Comparison of ENCODE assay signal across 20 cellular contexts in the genomic region with DNA sequence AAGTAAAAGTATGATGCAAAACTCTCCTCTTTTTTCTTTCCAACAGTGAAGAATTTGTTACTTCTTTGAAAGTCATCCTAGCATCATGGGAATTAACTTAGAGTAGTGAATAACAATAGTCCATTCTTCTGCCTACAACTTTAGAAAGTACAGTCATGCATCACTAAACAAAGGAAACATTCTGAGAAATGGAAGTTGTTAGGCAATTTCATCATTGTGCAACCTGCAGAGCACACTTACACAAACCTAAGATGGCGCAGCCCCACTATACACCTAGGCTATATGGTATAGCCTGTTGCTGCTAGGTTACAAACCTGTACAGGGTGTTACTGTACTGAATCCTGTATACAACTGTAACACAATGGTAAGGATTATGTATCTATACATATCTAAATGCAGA.
DNase-seq lines count a peak whose midpoint lies in the region; ATAC-seq, FAIRE-seq and TF ChIP-seq lines count a peak whose summit lies in the region.
"Had no signal": no experiment of that assay in that cellular context is flagged by ENCODE, and none has a peak within 500 bp of the region (broad histone marks: within the 10 kb centered on the region; RNA-seq: fewer than 3 reads in every experiment).

No MANE protein-coding gene starts in this region.

- no peaks in the 10 kb centered on the region; the same call in 1 of the 2 replicates for H3K27me3 Mint-ChIP-seq in HFFc6 (ENCODE audit: insufficient read depth)
- H3K27me3 Mint-ChIP-seq: activated naive CD8-positive, alpha-beta T cell treated with anti-CD3 and anti-CD28 coated beads, Interleukin-2, amount 10 ng/mL, durations not matched to agents 7 days and 5 days; activated T-helper 17 cell treated with anti-CD3 and anti-CD28 coated beads, Interleukin-2, amount 50 U/mL, for 72 hours; CD4-positive, alpha-beta memory T cell had no signal

- intact Hi-C loops in HepG2 (cut with micrococcal nuclease; ENCODE audit: unreplicated experiment): no loop called here
- intact Hi-C loops in right lobe of liver (cut with DNase I): no loop called here
- intact Hi-C loops in colonic mucosa (cut with DNase I): no loop called here

- POLR2A ChIA-PET in HepG2 (lab: Yijun Ruan, JAX): no interaction called here

- DNase-seq in HepG2 (ENCODE audit: low spot score) (peak; percentile 8), right lobe of liver (no peak), SKM-1 (lab: John Stamatoyannopoulos, UW; ENCODE audit: unreplicated experiment) (peak; percentile 16), fibroblast of the aortic adventitia (ENCODE audit: low read depth) (peak; percentile 42), activated gamma-delta T cell treated with Interleukin-2 at 50 U/mL for 16 hours (no peak), HFFc6 (no peak), colonic mucosa (no peak)
- DNase-seq: activated CD4-positive, alpha-beta T cell treated with anti-CD3 and anti-CD28 coated beads for 4 hours; activated naive CD8-positive, alpha-beta T cell treated with anti-CD3 and anti-CD28 coated beads, Interleukin-2, amount 10 ng/mL, durations not matched to agents 7 days and 5 days; body of pancreas; CD4-positive, alpha-beta memory T cell; cortex of kidney; GM23248; NCI-H187 treated with DMSO at 0.1 percent for 48 hours; psoas muscle; RPMI8226; spleen had no signal

- no peak for ATAC-seq in HepG2
- ATAC-seq in right lobe of liver: no peak
- ATAC-seq in HG03135 (IDR thresholded peaks at IDR 0.05; ENCODE audit: unreplicated experiment): no peak
- ATAC-seq: activated T-helper 17 cell treated with anti-CD3 and anti-CD28 coated beads, Interleukin-2, amount 50 U/mL, for 72 hours; body of pancreas; psoas muscle had no signal

- H3K27ac ChIP-seq in HepG2 (ENCODE audit: extremely low read length, insufficient read depth, low read length): no peak overlapping the region
- H3K27ac ChIP-seq in right lobe of liver: no peak overlapping the region
- no peak overlapping the region for H3K27ac ChIP-seq in colonic mucosa
- H3K27ac ChIP-seq: body of pancreas, GM23248, psoas muscle, spleen had no signal

- FAIRE-seq in HepG2 (lab: Jason Lieb, UNC): no peak
- FAIRE-seq: endothelial cell of umbilical vein had no signal

- no peak overlapping the region for H2AFZ ChIP-seq in HepG2 (ENCODE audit: low read length)
- H2AFZ ChIP-seq: GM23248 had no signal

- no peaks in the 10 kb centered on the region for H3K79me2 ChIP-seq in HepG2 (ENCODE audit: insufficient read depth, low read length)

- H3K4me3 Mint-ChIP-seq in HFFc6: no peak overlapping the region
- H3K4me3 Mint-ChIP-seq: activated naive CD8-positive, alpha-beta T cell treated with anti-CD3 and anti-CD28 coated beads, Interleukin-2, amount 10 ng/mL, durations not matched to agents 7 days and 5 days; activated T-helper 17 cell treated with anti-CD3 and anti-CD28 coated beads, Interleukin-2, amount 50 U/mL, for 72 hours; CD4-positive, alpha-beta memory T cell had no signal

- H3K9me3 ChIP-seq in HepG2 (ENCODE audit: low read length): no peaks in the 10 kb centered on the region
- H3K9me3 ChIP-seq in right lobe of liver: no peaks in the 10 kb centered on the region
- H3K9me3 ChIP-seq in colonic mucosa: no peaks in the 10 kb centered on the region
- H3K9me3 ChIP-seq: body of pancreas, psoas muscle, spleen had no signal

- H3K4me1 Mint-ChIP-seq in HFFc6 (ENCODE audit: low read depth): no peaks in the 10 kb centered on the region
- H3K4me1 Mint-ChIP-seq: activated naive CD8-positive, alpha-beta T cell treated with anti-CD3 and anti-CD28 coated beads, Interleukin-2, amount 10 ng/mL, durations not matched to agents 7 days and 5 days; activated T-helper 17 cell treated with anti-CD3 and anti-CD28 coated beads, Interleukin-2, amount 50 U/mL, for 72 hours; CD4-positive, alpha-beta memory T cell had no signal

- H3K36me3 Mint-ChIP-seq in HFFc6 (ENCODE audit: low read depth): no peaks in the 10 kb centered on the region
- H3K36me3 Mint-ChIP-seq: activated naive CD8-positive, alpha-beta T cell treated with anti-CD3 and anti-CD28 coated beads, Interleukin-2, amount 10 ng/mL, durations not matched to agents 7 days and 5 days; CD4-positive, alpha-beta memory T cell had no signal

- H3K36me3 ChIP-seq in HepG2 (replicated peaks in 1 of 2; ENCODE audit: control insufficient read depth in 1 of 2, insufficient read depth in 2 of 2, low read length in 2 of 2) (no peaks in the 10 kb centered on the region), right lobe of liver (no peaks in the 10 kb centered on the region), colonic mucosa (no peaks in the 10 kb centered on the region)
- H3K36me3 ChIP-seq: spleen had no signal

- no peak overlapping the region for H3K4me3 ChIP-seq in HepG2 (replicated peaks in 1 of 3; ENCODE audit: insufficient read depth in 1 of 3, low read depth in 2 of 3, low read length in 3 of 3)
- H3K4me3 ChIP-seq in right lobe of liver: no peak overlapping the region
- no peak overlapping the region for H3K4me3 ChIP-seq in fibroblast of the aortic adventitia (ENCODE audit: low read depth, low read length)
- no peak overlapping the region for H3K4me3 ChIP-seq in colonic mucosa
- H3K4me3 ChIP-seq: body of pancreas, GM23248, psoas muscle, spleen had no signal

- H3K4me2 ChIP-seq in HepG2 (ENCODE audit: low read depth, low read length): no peak overlapping the region

- H3K4me1 ChIP-seq in HepG2 (ENCODE audit: insufficient read depth, low read length): no peaks in the 10 kb centered on the region
- H3K4me1 ChIP-seq in right lobe of liver: no peaks in the 10 kb centered on the region
- H3K4me1 ChIP-seq in colonic mucosa: no peaks in the 10 kb centered on the region
- H3K4me1 ChIP-seq: body of pancreas, psoas muscle, spleen had no signal

- CTCF ChIA-PET in HepG2 (lab: Yijun Ruan, JAX; ENCODE audit: low intra/inter-chr PET ratio, low total read pairs): no interaction called here

- H3K27me3 ChIP-seq in HepG2 (ENCODE audit: control insufficient read depth in 1 of 2, insufficient read depth in 2 of 2, low read length in 2 of 2): no peaks in the 10 kb centered on the region
- no peaks in the 10 kb centered on the region for H3K27me3 ChIP-seq in right lobe of liver
- H3K27me3 ChIP-seq in colonic mucosa: no peaks in the 10 kb centered on the region
- H3K27me3 ChIP-seq: body of pancreas, spleen had no signal

- no peak for TF ChIP-seq EP300 in HepG2 (IDR thresholded peaks at IDR 0.05; ENCODE audit: low read depth in 2 of 2, low read length in 2 of 2)
- no peak for TF ChIP-seq EP300 in HepG2 (CRISPR knock-in tag; IDR thresholded peaks at IDR 0.05; ENCODE audit: borderline replicate concordance)

- 0% methylated on average over 1 of the region's 1 CpG for WGBS in HepG2 (ENCODE audit: low lambda C conversion rate)
- WGBS in right lobe of liver (ENCODE audit: insufficient coverage, low coverage, low lambda C conversion rate, missing lambda C conversion rate): 100% methylated on average over 1 of the region's 1 CpG

- TF ChIP-seq POLR2A in HepG2 (IDR thresholded peaks at IDR 0.05; ENCODE audit: insufficient read depth in 1 of 2, low read depth in 2 of 2, low read length in 2 of 2): no peak
- no peak for TF ChIP-seq POLR2A in right lobe of liver (IDR thresholded peaks at IDR 0.05)

- TF ChIP-seq CTCF in HepG2 (CRISPR knock-in tag; IDR thresholded peaks at IDR 0.05) (no peak), right lobe of liver (IDR thresholded peaks at IDR 0.05) (no peak), fibroblast of the aortic adventitia (IDR thresholded peaks at IDR 0.05; ENCODE audit: insufficient read depth, low read length) (no peak), HFFc6 (IDR thresholded peaks at IDR 0.05) (no peak), colonic mucosa (IDR thresholded peaks at IDR 0.05) (no peak)

- H4K20me1 ChIP-seq in HepG2 (ENCODE audit: insufficient read depth, low read length): no peaks in the 10 kb centered on the region

- TF ChIP-seq RAD21 in HepG2 (CRISPR knock-in tag; IDR thresholded peaks at IDR 0.05): no peak

- H3K9ac ChIP-seq in HepG2 (ENCODE audit: insufficient read depth, low read depth, low read length) (no peak overlapping the region), colonic mucosa (ENCODE audit: low read depth in 2 of 2, low read length in 2 of 2) (no peak overlapping the region)
- H3K9ac ChIP-seq: GM23248 had no signal

- no TSS peak for BruUV-seq in HepG2 (replicated peaks; lab: Mats Ljungman, UMichigan)

- in situ Hi-C loops in HepG2 (cut with HindIII; ENCODE audit: extremely low pct_ligation_motif_present, low pct_unique_long_range_greater_than_20kb): no loop called here

- H3K9me3 Mint-ChIP-seq in HFFc6: no peaks in the 10 kb centered on the region; the same call in none of the 2 replicates
- H3K9me3 Mint-ChIP-seq: activated naive CD8-positive, alpha-beta T cell treated with anti-CD3 and anti-CD28 coated beads, Interleukin-2, amount 10 ng/mL, durations not matched to agents 7 days and 5 days; activated T-helper 17 cell treated with anti-CD3 and anti-CD28 coated beads, Interleukin-2, amount 50 U/mL, for 72 hours had no signal

- H3K27ac Mint-ChIP-seq in HFFc6: no peak overlapping the region
- H3K27ac Mint-ChIP-seq: activated naive CD8-positive, alpha-beta T cell treated with anti-CD3 and anti-CD28 coated beads, Interleukin-2, amount 10 ng/mL, durations not matched to agents 7 days and 5 days; activated T-helper 17 cell treated with anti-CD3 and anti-CD28 coated beads, Interleukin-2, amount 50 U/mL, for 72 hours; CD4-positive, alpha-beta memory T cell had no signal

TF ChIP-seq in HepG2, 621 proteins besides CTCF, POLR2A, EP300 and RAD21 (continues in another document):
- TF ChIP-seq DMAP1 (CRISPR knock-in tag; IDR thresholded peaks at IDR 0.05): no peak
- TF ChIP-seq CEBPB (IDR thresholded peaks at IDR 0.05; ENCODE audit: borderline replicate concordance, low read depth, low read length): peak; percentile 84

Comparison
In these comparisons a context has a peak if more than half of its experiments do, and no peak if none do; other contexts are left out.
1. DNase-seq: peak in HepG2 (single experiment), SKM-1 (single experiment) and fibroblast of the aortic adventitia (single experiment); none in right lobe of liver (0 of 3), activated gamma-delta T cell treated with Interleukin-2 at 50 U/mL for 16 hours (single experiment), HFFc6 (single experiment) and colonic mucosa (single experiment).